In genomic region chr18:44409071-44409470, GRCh38 we compare ENCODE assay signal across 1 cellular context.
TF ChIP-seq lines count a peak whose summit lies in the region.

No MANE protein-coding gene starts in this region.

TF ChIP-seq in HEK293T, 16 proteins besides CTCF, POLR2A, EP300 and RAD21 (continued from another document):
- TF ChIP-seq ELF4 (IDR thresholded peaks at IDR 0.05) (no peak), ARNT (IDR thresholded peaks at IDR 0.05) (no peak), BHLHE40 (IDR thresholded peaks at IDR 0.05; ENCODE audit: borderline replicate concordance) (no peak), HDGF (IDR thresholded peaks at IDR 0.05; ENCODE audit: borderline replicate concordance) (no peak), NFRKB (IDR thresholded peaks at IDR 0.05) (no peak), FOXA1 (IDR thresholded peaks at IDR 0.05) (no peak), SP1 (IDR thresholded peaks at IDR 0.05) (no peak), CTBP1 (IDR thresholded peaks at IDR 0.05; ENCODE audit: borderline replicate concordance) (no peak), SUZ12 (IDR thresholded peaks at IDR 0.05) (no peak), L3MBTL2 (conservative IDR thresholded peaks at IDR 0.05) (no peak)
- TF ChIP-seq, protein P1, sequence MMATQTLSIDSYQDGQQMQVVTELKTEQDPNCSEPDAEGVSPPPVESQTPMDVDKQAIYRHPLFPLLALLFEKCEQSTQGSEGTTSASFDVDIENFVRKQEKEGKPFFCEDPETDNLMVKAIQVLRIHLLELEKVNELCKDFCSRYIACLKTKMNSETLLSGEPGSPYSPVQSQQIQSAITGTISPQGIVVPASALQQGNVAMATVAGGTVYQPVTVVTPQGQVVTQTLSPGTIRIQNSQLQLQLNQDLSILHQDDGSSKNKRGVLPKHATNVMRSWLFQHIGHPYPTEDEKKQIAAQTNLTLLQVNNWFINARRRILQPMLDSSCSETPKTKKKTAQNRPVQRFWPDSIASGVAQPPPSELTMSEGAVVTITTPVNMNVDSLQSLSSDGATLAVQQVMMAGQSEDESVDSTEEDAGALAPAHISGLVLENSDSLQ (IDR thresholded peaks at IDR 0.05) = no peak
